Comparison of ENCODE assay signal across 17 cellular contexts in the genomic region with DNA sequence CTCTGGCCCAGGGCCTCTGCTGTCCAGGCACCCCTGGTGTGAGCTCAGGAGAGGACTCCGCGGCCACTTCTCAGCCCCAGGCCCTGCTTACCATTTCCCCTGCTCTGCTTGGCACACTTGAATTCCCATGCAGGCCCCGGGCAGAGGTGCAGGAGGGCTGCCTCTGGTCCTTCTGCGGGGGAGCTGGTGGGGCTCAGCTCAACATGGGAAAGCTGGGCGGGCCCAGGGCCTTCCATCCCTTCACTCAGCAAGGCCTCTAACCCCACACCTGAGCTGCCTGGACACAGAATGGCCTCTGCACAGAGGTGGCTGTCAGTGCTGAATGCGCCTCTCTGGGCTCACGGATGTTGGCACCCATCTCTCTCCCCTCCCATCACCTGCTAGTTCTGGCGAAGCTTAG. TPM values are rescaled to one million over a fixed set of nuclear protein-coding genes. Genes with fewer than 3 reads are reported as not detected.
DNase-seq lines count a peak whose midpoint lies in the region; ATAC-seq, FAIRE-seq and TF ChIP-seq lines count a peak whose summit lies in the region.
"Had no signal": no experiment of that assay in that cellular context is flagged by ENCODE, and none has a peak within 500 bp of the region (broad histone marks: within the 10 kb centered on the region; RNA-seq: fewer than 3 reads in every experiment).

No MANE protein-coding gene starts in this region.

- TF ChIP-seq RAD21 in HepG2 (CRISPR knock-in tag; IDR thresholded peaks at IDR 0.05) = no peak

- H3K36me3 ChIP-seq in endodermal cell (ENCODE audit: control insufficient read depth, insufficient read depth, low read length) (no peaks in the 10 kb centered on the region), neuronal stem cell (replicated peaks in 1 of 2; ENCODE audit: control insufficient read depth in 2 of 2, insufficient read depth in 2 of 2, low read length in 2 of 2) (peaks cover 0 to 14% of the 10 kb centered on the region in 2 donors), HepG2 (replicated peaks in 1 of 2; ENCODE audit: control insufficient read depth in 1 of 2, insufficient read depth in 2 of 2, low read length in 2 of 2) (no peaks in the 10 kb centered on the region)

- H3K9me3 ChIP-seq in endodermal cell (ENCODE audit: control insufficient read depth, low read length) = no peaks in the 10 kb centered on the region
- H3K9me3 ChIP-seq in neuronal stem cell (replicated peaks in 1 of 2; ENCODE audit: control insufficient read depth in 2 of 2, insufficient read depth in 1 of 2, low read depth in 1 of 2, low read length in 2 of 2) = peaks cover 0 to 2% of the 10 kb centered on the region in 2 donors
- no peaks in the 10 kb centered on the region for H3K9me3 ChIP-seq in HepG2 (ENCODE audit: low read length)
- H3K9me3 ChIP-seq: BLaER1 had no signal

- H3K23ac ChIP-seq in neuronal stem cell (ENCODE audit: low read depth, low read length, poor library complexity) = peak overlapping the region; percentile 31

- H4K8ac ChIP-seq in neuronal stem cell (ENCODE audit: low read depth, low read length) = peak overlapping the region; percentile 17

- H2BK12ac ChIP-seq in neuronal stem cell (ENCODE audit: low read length) = no peak overlapping the region

- H3K4me1 ChIP-seq in endodermal cell (ENCODE audit: control insufficient read depth, insufficient read depth, low read length) (no peaks in the 10 kb centered on the region), neuronal stem cell (ENCODE audit: control insufficient read depth in 2 of 2, insufficient read depth in 1 of 2, low read depth in 1 of 2, low read length in 2 of 2) (no peaks in the 10 kb centered on the region), HepG2 (ENCODE audit: insufficient read depth, low read length) (peaks cover 27% of the 10 kb centered on the region; the same call in 1 of the 2 replicates)

- peak overlapping the region; percentile 66 for H2BK5ac ChIP-seq in neuronal stem cell (ENCODE audit: low read length)

- TF ChIP-seq CTCF in natural killer cell (IDR thresholded peaks at IDR 0.05) (no peak), endodermal cell (conservative IDR thresholded peaks at IDR 0.05) (no peak), HepG2 (CRISPR knock-in tag; IDR thresholded peaks at IDR 0.05) (no peak)

- no peak overlapping the region for H3K4me3 Mint-ChIP-seq in natural killer cell treated with Interleukin-12 subunit alpha and Interleukin-12 subunit beta and Interleukin-15 and Interleukin-18, amount 100 ng/mL, for 72 hours
- H3K4me3 Mint-ChIP-seq in natural killer cell (no peak overlapping the region), endodermal cell (no peak overlapping the region)
- no peak overlapping the region for H3K4me3 Mint-ChIP-seq in stimulated activated naive B cell treated with anti-CD40 and anti-IgM and Interleukin-4, amounts not matched to agents 10 μg/mL and 1 μg/mL and 100 μg/mL, for 72 hours
- H3K4me3 Mint-ChIP-seq: CD14-positive monocyte; CD4-positive, alpha-beta memory T cell had no signal

- H3K4me3 ChIP-seq in endodermal cell (ENCODE audit: low read length) = no peak overlapping the region
- no peak overlapping the region for H3K4me3 ChIP-seq in neuronal stem cell (ENCODE audit: low read length in 2 of 2)
- no peak overlapping the region for H3K4me3 ChIP-seq in HepG2 (replicated peaks in 1 of 3; ENCODE audit: insufficient read depth in 1 of 3, low read depth in 2 of 3, low read length in 3 of 3)
- H3K4me3 ChIP-seq: BLaER1, GM23248 had no signal

- no peaks in the 10 kb centered on the region for H3K27me3 Mint-ChIP-seq in natural killer cell treated with Interleukin-12 subunit alpha and Interleukin-12 subunit beta and Interleukin-15 and Interleukin-18, amount 100 ng/mL, for 72 hours
- H3K27me3 Mint-ChIP-seq in natural killer cell (ENCODE audit: low read depth in 2 of 2) (no peaks in the 10 kb centered on the region), endodermal cell (ENCODE audit: insufficient read depth) (peaks cover 2% of the 10 kb centered on the region)
- H3K27me3 Mint-ChIP-seq in stimulated activated naive B cell treated with anti-CD40 and anti-IgM and Interleukin-4, amounts not matched to agents 10 μg/mL and 1 μg/mL and 100 μg/mL, for 72 hours = peaks cover 0 to 11% of the 10 kb centered on the region in 2 donors
- H3K27me3 Mint-ChIP-seq: CD4-positive, alpha-beta memory T cell had no signal

- H3K79me2 ChIP-seq in HepG2 (ENCODE audit: insufficient read depth, low read length) = no peaks in the 10 kb centered on the region

- no peak overlapping the region for H2BK120ac ChIP-seq in neuronal stem cell (ENCODE audit: low read depth, low read length)

- no peak overlapping the region for H2BK15ac ChIP-seq in neuronal stem cell (ENCODE audit: low read length)

- H3K18ac ChIP-seq in neuronal stem cell (ENCODE audit: low read length) = no peak overlapping the region

- CTCF ChIA-PET in HepG2 (lab: Yijun Ruan, JAX; ENCODE audit: low intra/inter-chr PET ratio, low total read pairs) = no interaction called here

- H3K36me3 Mint-ChIP-seq in natural killer cell treated with Interleukin-12 subunit alpha and Interleukin-12 subunit beta and Interleukin-15 and Interleukin-18, amount 100 ng/mL, for 72 hours = no peaks in the 10 kb centered on the region
- H3K36me3 Mint-ChIP-seq in natural killer cell (no peaks in the 10 kb centered on the region), endodermal cell (ENCODE audit: low read depth) (no peaks in the 10 kb centered on the region)
- peaks cover 0 to 7% of the 10 kb centered on the region in 2 donors for H3K36me3 Mint-ChIP-seq in stimulated activated naive B cell treated with anti-CD40 and anti-IgM and Interleukin-4, amounts not matched to agents 10 μg/mL and 1 μg/mL and 100 μg/mL, for 72 hours
- H3K36me3 Mint-ChIP-seq: CD14-positive monocyte had no signal

- no peaks in the 10 kb centered on the region for H3K79me1 ChIP-seq in neuronal stem cell (ENCODE audit: low read depth, low read length)

- H3K4me1 Mint-ChIP-seq in natural killer cell treated with Interleukin-12 subunit alpha and Interleukin-12 subunit beta and Interleukin-15 and Interleukin-18, amount 100 ng/mL, for 72 hours (ENCODE audit: low read depth in 2 of 2) = peaks cover 0 to 3% of the 10 kb centered on the region in 2 donors
- H3K4me1 Mint-ChIP-seq in natural killer cell (no peaks in the 10 kb centered on the region), endodermal cell (no peaks in the 10 kb centered on the region)
- no peaks in the 10 kb centered on the region for H3K4me1 Mint-ChIP-seq in stimulated activated naive B cell treated with anti-CD40 and anti-IgM and Interleukin-4, amounts not matched to agents 10 μg/mL and 1 μg/mL and 100 μg/mL, for 72 hours
- H3K4me1 Mint-ChIP-seq: CD14-positive monocyte; CD4-positive, alpha-beta memory T cell had no signal

- no peak for ATAC-seq in natural killer cell treated with Interleukin-12 subunit alpha and Interleukin-12 subunit beta and Interleukin-15 and Interleukin-18, amount 100 ng/mL, for 72 hours
- ATAC-seq in natural killer cell = no peak
- ATAC-seq in stimulated activated naive B cell treated with anti-CD40 and anti-IgM and Interleukin-4, amounts not matched to agents 10 μg/mL and 1 μg/mL and 100 μg/mL, for 72 hours (replicated peaks) = no peak
- ATAC-seq in HepG2 = no peak
- no peak for ATAC-seq in HG03108 (IDR thresholded peaks at IDR 0.05; ENCODE audit: unreplicated experiment)

- peak; percentile 34 for DNase-seq in natural killer cell treated with Interleukin-12 subunit alpha and Interleukin-12 subunit beta and Interleukin-15 and Interleukin-18, amount 100 ng/mL, for 72 hours (ENCODE audit: low spot score)
- no peak for DNase-seq in natural killer cell
- peak; percentile 38 for DNase-seq in endodermal cell
- DNase-seq in neuronal stem cell (ENCODE audit: low spot score) = no peak
- no peak for DNase-seq in stimulated activated naive B cell treated with anti-CD40 and anti-IgM and Interleukin-4, amounts not matched to agents 10 μg/mL and 1 μg/mL and 100 μg/mL, for 72 hours
- no peak for DNase-seq in HepG2 (ENCODE audit: low spot score)
- DNase-seq: 8988T; CD4-positive, alpha-beta memory T cell; DMS79 treated with DMSO at 0.1 percent for 48 hours; GF-D8; GM23248; HCEC 1CT; IMR-90 had no signal

- no peak overlapping the region for H3K14ac ChIP-seq in neuronal stem cell (ENCODE audit: low read length)

- no peak for TF ChIP-seq POLR2A in HepG2 (IDR thresholded peaks at IDR 0.05; ENCODE audit: insufficient read depth in 1 of 2, low read depth in 2 of 2, low read length in 2 of 2)

- no peaks in the 10 kb centered on the region for H4K20me1 ChIP-seq in HepG2 (ENCODE audit: insufficient read depth, low read length)
- H4K20me1 ChIP-seq: BLaER1 had no signal

- no peak overlapping the region for H3K27ac ChIP-seq in endodermal cell (ENCODE audit: low read depth, low read length)
- no peak overlapping the region for H3K27ac ChIP-seq in neuronal stem cell (replicated peaks; ENCODE audit: low read length)
- H3K27ac ChIP-seq in HepG2 (ENCODE audit: extremely low read length, insufficient read depth, low read length) = no peak overlapping the region
- H3K27ac ChIP-seq: BLaER1, GM23248, HL-60 had no signal

- POLR2A ChIA-PET in HepG2 (lab: Yijun Ruan, JAX) = no interaction called here

- H3K9ac ChIP-seq in endodermal cell (ENCODE audit: extremely low read depth, low read length, poor library complexity, severe bottlenecking) (no peak overlapping the region), neuronal stem cell (ENCODE audit: low read depth, low read length, poor library complexity) (peak overlapping the region; percentile 44), HepG2 (ENCODE audit: insufficient read depth, low read depth, low read length) (no peak overlapping the region)
- H3K9ac ChIP-seq: BLaER1, GM23248 had no signal

- H3K27me3 ChIP-seq in endodermal cell (ENCODE audit: control insufficient read depth, insufficient read depth, low read length, poor library complexity, severe bottlenecking) = no peaks in the 10 kb centered on the region
- H3K27me3 ChIP-seq in neuronal stem cell (ENCODE audit: control insufficient read depth in 3 of 3, insufficient read depth in 3 of 3, low read depth in 1 of 3, low read length in 3 of 3) = no peaks in the 10 kb centered on the region
- H3K27me3 ChIP-seq in HepG2 (ENCODE audit: control insufficient read depth in 1 of 2, insufficient read depth in 2 of 2, low read length in 2 of 2) = peaks cover 37 to 88% of the 10 kb centered on the region in 2 experiments
- H3K27me3 ChIP-seq: BLaER1 had no signal

- H4K91ac ChIP-seq in neuronal stem cell (ENCODE audit: low read depth, low read length, poor library complexity) = no peak overlapping the region

- H2AFZ ChIP-seq in neuronal stem cell (ENCODE audit: low read length) = no peak overlapping the region
- no peak overlapping the region for H2AFZ ChIP-seq in HepG2 (ENCODE audit: low read length)
- H2AFZ ChIP-seq: GM23248 had no signal

- H3K9me3 Mint-ChIP-seq in natural killer cell treated with Interleukin-12 subunit alpha and Interleukin-12 subunit beta and Interleukin-15 and Interleukin-18, amount 100 ng/mL, for 72 hours = no peaks in the 10 kb centered on the region
- no peaks in the 10 kb centered on the region for H3K9me3 Mint-ChIP-seq in natural killer cell
- H3K9me3 Mint-ChIP-seq in endodermal cell = no peaks in the 10 kb centered on the region
- H3K9me3 Mint-ChIP-seq in stimulated activated naive B cell treated with anti-CD40 and anti-IgM and Interleukin-4, amounts not matched to agents 10 μg/mL and 1 μg/mL and 100 μg/mL, for 72 hours = no peaks in the 10 kb centered on the region
- H3K9me3 Mint-ChIP-seq: CD14-positive monocyte; CD4-positive, alpha-beta memory T cell had no signal

- H3K4me2 ChIP-seq in neuronal stem cell (ENCODE audit: insufficient read depth, low read length, poor library complexity, severe bottlenecking) = no peak overlapping the region
- H3K4me2 ChIP-seq in HepG2 (ENCODE audit: low read depth, low read length) = no peak overlapping the region
- H3K4me2 ChIP-seq: BLaER1 had no signal

- H3K4ac ChIP-seq in neuronal stem cell (ENCODE audit: low read length) = no peak overlapping the region

- intact Hi-C loops in natural killer cell (cut with micrococcal nuclease) = no loop called here
- intact Hi-C loops in HepG2 (cut with micrococcal nuclease; ENCODE audit: unreplicated experiment) = no loop called here

- FAIRE-seq in HepG2 (lab: Jason Lieb, UNC) = no peak

- BruUV-seq in HepG2 (replicated peaks; lab: Mats Ljungman, UMichigan) = no TSS peak

- no peak overlapping the region for H3K27ac Mint-ChIP-seq in natural killer cell treated with Interleukin-12 subunit alpha and Interleukin-12 subunit beta and Interleukin-15 and Interleukin-18, amount 100 ng/mL, for 72 hours
- H3K27ac Mint-ChIP-seq in natural killer cell = no peak overlapping the region
- no peak overlapping the region for H3K27ac Mint-ChIP-seq in endodermal cell
- no peak overlapping the region for H3K27ac Mint-ChIP-seq in stimulated activated naive B cell treated with anti-CD40 and anti-IgM and Interleukin-4, amounts not matched to agents 10 μg/mL and 1 μg/mL and 100 μg/mL, for 72 hours
- H3K27ac Mint-ChIP-seq: CD4-positive, alpha-beta memory T cell had no signal

- in situ Hi-C loops in HepG2 (cut with HindIII; ENCODE audit: extremely low pct_ligation_motif_present, low pct_unique_long_range_greater_than_20kb) = no loop called here

- TF ChIP-seq EP300 in HepG2 (IDR thresholded peaks at IDR 0.05; ENCODE audit: low read depth in 2 of 2, low read length in 2 of 2) = no peak
- TF ChIP-seq EP300 in HepG2 (CRISPR knock-in tag; IDR thresholded peaks at IDR 0.05; ENCODE audit: borderline replicate concordance) = no peak

- WGBS in endodermal cell (ENCODE audit: insufficient coverage in 1 of 2, insufficient read length in 1 of 2), 2 experiments = 89 to 95% methylated on average over 5 to 8 of the region's 8 CpGs
- no CpG with 5 or more reads among the region's 8 CpGs for WGBS in neuronal stem cell (ENCODE audit: extremely low coverage in 2 of 2, insufficient read length in 2 of 2, insufficient replicate concordance in 1 of 2), 2 donors
- WGBS in HepG2 (ENCODE audit: low lambda C conversion rate) = no CpG with 5 or more reads among the region's 8 CpGs

- H2AK5ac ChIP-seq in neuronal stem cell (ENCODE audit: low read depth, low read length) = peak overlapping the region; percentile 63

RNA-seq across cellular contexts. Expression of a gene that starts 12.5 kb away (rescaled TPM):
- total RNA-seq in natural killer cell treated with Interleukin-12 subunit alpha and Interleukin-12 subunit beta and Interleukin-15 and Interleukin-18, amount 100 ng/mL, for 72 hours = 100 to 1,000 TPM; 256 to 334 TPM
- 100 to 1,000 TPM; 269 to 284 (median 273) TPM for total RNA-seq in natural killer cell
- total RNA-seq in endodermal cell = 100 to 1,000 TPM; 273 to 289 TPM
- polyA plus RNA-seq in endodermal cell (2013, experiment 1 of 2) = 236 TPM
- 216 TPM for polyA plus RNA-seq in endodermal cell (2013, experiment 2 of 2)
- polyA plus RNA-seq in neuronal stem cell (2013, experiment 1 of 2) = 350 TPM
- 344 TPM for polyA plus RNA-seq in neuronal stem cell (2013, experiment 2 of 2)
- 126 and 127 TPM in 2 replicates for total RNA-seq in HepG2 (2016; rRNA removed; fragmentation: Illumina TruSeq; extraction: Trizol)
- 107 and 119 TPM in 2 replicates for total RNA-seq in HepG2 (2016; cell fraction: cytosol; rRNA removed; fragmentation: Illumina TruSeq; extraction: Trizol; ENCODE audit: low read depth)
- 112 and 126 TPM in 2 replicates for total RNA-seq in HepG2 (2016; cell fraction: insoluble cytoplasmic fraction; rRNA removed; fragmentation: Illumina TruSeq; extraction: Trizol)
- 166 and 205 TPM in 2 replicates for total RNA-seq in HepG2 (2016; cell fraction: membrane; rRNA removed; fragmentation: Illumina TruSeq; extraction: Trizol)
- 68.5 and 74.4 TPM in 2 replicates for total RNA-seq in HepG2 (2016; cell fraction: nucleus; rRNA removed; fragmentation: Illumina TruSeq; extraction: Trizol)
- polyA plus RNA-seq in HepG2 (2011; rRNA removed) = 124 and 133 TPM in 2 replicates
- 158 and 199 TPM in 2 replicates for polyA plus RNA-seq in HepG2 (2011; cell fraction: cytosol; rRNA removed)
- 131 and 132 TPM in 2 replicates for polyA plus RNA-seq in HepG2 (2011; cell fraction: nucleus; rRNA removed)
- 112 and 128 TPM in 2 replicates for polyA plus RNA-seq in HepG2 (2012)
- 93.4 and 128 TPM in 2 replicates for polyA plus RNA-seq in HepG2 (2016; cell fraction: cytosol; fragmentation: Illumina TruSeq; extraction: Trizol; ENCODE audit: low read depth)
- polyA plus RNA-seq in HepG2 (2016; cell fraction: insoluble cytoplasmic fraction; fragmentation: Illumina TruSeq; extraction: Trizol; ENCODE audit: low read depth) = 156 and 204 TPM in 2 replicates
- 175 and 195 TPM in 2 replicates for polyA plus RNA-seq in HepG2 (2016; cell fraction: membrane; fragmentation: Illumina TruSeq; extraction: Trizol; ENCODE audit: low read depth)
- polyA plus RNA-seq in HepG2 (2016; cell fraction: nucleus; fragmentation: Illumina TruSeq; extraction: Trizol; ENCODE audit: insufficient read depth, low read depth) = 161 and 166 TPM in 2 replicates
- polyA minus RNA-seq in HepG2 (2011; rRNA and poly(A)+ RNA removed; ENCODE audit: low replicate concordance) = 166 and 194 TPM in 2 replicates
- polyA minus RNA-seq in HepG2 (2011; cell fraction: cytosol; rRNA and poly(A)+ RNA removed) = 58.7 and 73.6 TPM in 2 replicates
- polyA minus RNA-seq in HepG2 (2011; cell fraction: nucleus; rRNA and poly(A)+ RNA removed) = 82.8 and 98.0 TPM in 2 replicates

RNA-seq across cellular contexts. Expression of a gene that starts 29.1 kb away (rescaled TPM):
- 10 to 100 TPM; 29.1 to 51.1 TPM for total RNA-seq in natural killer cell treated with Interleukin-12 subunit alpha and Interleukin-12 subunit beta and Interleukin-15 and Interleukin-18, amount 100 ng/mL, for 72 hours
- 10 to 100 TPM; 14.6 to 19.2 (median 19.0) TPM for total RNA-seq in natural killer cell
- 10 to 100 TPM; 75.8 to 94.7 TPM for total RNA-seq in endodermal cell
- polyA plus RNA-seq in endodermal cell (2013, experiment 1 of 2) = 81.0 TPM
- polyA plus RNA-seq in endodermal cell (2013, experiment 2 of 2) = 77.4 TPM
- 58.4 TPM for polyA plus RNA-seq in neuronal stem cell (2013, experiment 1 of 2)
- polyA plus RNA-seq in neuronal stem cell (2013, experiment 2 of 2) = 57.0 TPM
- total RNA-seq in HepG2 (2016; rRNA removed; fragmentation: Illumina TruSeq; extraction: Trizol) = 73.8 and 82.0 TPM in 2 replicates
- 44.2 and 54.8 TPM in 2 replicates for total RNA-seq in HepG2 (2016; cell fraction: cytosol; rRNA removed; fragmentation: Illumina TruSeq; extraction: Trizol; ENCODE audit: low read depth)
- 75.0 and 87.4 TPM in 2 replicates for total RNA-seq in HepG2 (2016; cell fraction: insoluble cytoplasmic fraction; rRNA removed; fragmentation: Illumina TruSeq; extraction: Trizol)
- 72.9 and 79.9 TPM in 2 replicates for total RNA-seq in HepG2 (2016; cell fraction: membrane; rRNA removed; fragmentation: Illumina TruSeq; extraction: Trizol)
- total RNA-seq in HepG2 (2016; cell fraction: nucleus; rRNA removed; fragmentation: Illumina TruSeq; extraction: Trizol) = 36.0 and 44.8 TPM in 2 replicates
- 102 and 117 TPM in 2 replicates for polyA plus RNA-seq in HepG2 (2011; rRNA removed)
- polyA plus RNA-seq in HepG2 (2011; cell fraction: cytosol; rRNA removed) = 92.8 and 162 TPM in 2 replicates
- polyA plus RNA-seq in HepG2 (2011; cell fraction: nucleus; rRNA removed) = 91.6 and 93.8 TPM in 2 replicates
- 64.9 and 71.4 TPM in 2 replicates for polyA plus RNA-seq in HepG2 (2012)
- polyA plus RNA-seq in HepG2 (2016; cell fraction: cytosol; fragmentation: Illumina TruSeq; extraction: Trizol; ENCODE audit: low read depth) = 65.1 and 77.0 TPM in 2 replicates
- polyA plus RNA-seq in HepG2 (2016; cell fraction: insoluble cytoplasmic fraction; fragmentation: Illumina TruSeq; extraction: Trizol; ENCODE audit: low read depth) = 81.7 and 86.2 TPM in 2 replicates
- 77.8 and 83.0 TPM in 2 replicates for polyA plus RNA-seq in HepG2 (2016; cell fraction: membrane; fragmentation: Illumina TruSeq; extraction: Trizol; ENCODE audit: low read depth)
- 91.3 and 94.3 TPM in 2 replicates for polyA plus RNA-seq in HepG2 (2016; cell fraction: nucleus; fragmentation: Illumina TruSeq; extraction: Trizol; ENCODE audit: insufficient read depth, low read depth)
- polyA minus RNA-seq in HepG2 (2011; rRNA and poly(A)+ RNA removed; ENCODE audit: low replicate concordance) = 56.0 and 57.4 TPM in 2 replicates
- 29.4 and 32.4 TPM in 2 replicates for polyA minus RNA-seq in HepG2 (2011; cell fraction: cytosol; rRNA and poly(A)+ RNA removed)
- 20.0 and 23.1 TPM in 2 replicates for polyA minus RNA-seq in HepG2 (2011; cell fraction: nucleus; rRNA and poly(A)+ RNA removed)

RNA-seq across cellular contexts. Expression of a gene that starts 44.2 kb away (rescaled TPM):
- total RNA-seq in natural killer cell treated with Interleukin-12 subunit alpha and Interleukin-12 subunit beta and Interleukin-15 and Interleukin-18, amount 100 ng/mL, for 72 hours = 1 to 10 TPM in 1 of 2 donors, under 1 TPM in 1; 0.88 to 3.5 TPM
- 1 to 10 TPM in 1 of 3 donors, under 1 TPM in 2; 0.19 to 1.4 (median 0.77) TPM for total RNA-seq in natural killer cell
- 1 to 10 TPM in 1 of 2 donors, under 1 TPM in 1; 0.35 to 1.3 TPM for total RNA-seq in endodermal cell
- polyA plus RNA-seq in endodermal cell (2013, experiment 1 of 2) = 0.53 TPM
- polyA plus RNA-seq in endodermal cell (2013, experiment 2 of 2) = 0.83 TPM
- polyA plus RNA-seq in neuronal stem cell (2013, experiment 1 of 2) = 0.26 TPM
- 0.30 TPM for polyA plus RNA-seq in neuronal stem cell (2013, experiment 2 of 2)
- 0.11 and 0.44 TPM in 2 replicates for total RNA-seq in HepG2 (2016; rRNA removed; fragmentation: Illumina TruSeq; extraction: Trizol)
- 0.18 and 0.30 TPM in 2 replicates for total RNA-seq in HepG2 (2016; cell fraction: cytosol; rRNA removed; fragmentation: Illumina TruSeq; extraction: Trizol; ENCODE audit: low read depth)
- total RNA-seq in HepG2 (2016; cell fraction: insoluble cytoplasmic fraction; rRNA removed; fragmentation: Illumina TruSeq; extraction: Trizol) = 0.45 TPM in 1 of 2 replicates, not detected in the other
- 0.09 and 0.24 TPM in 2 replicates for total RNA-seq in HepG2 (2016; cell fraction: membrane; rRNA removed; fragmentation: Illumina TruSeq; extraction: Trizol)
- total RNA-seq in HepG2 (2016; cell fraction: nucleus; rRNA removed; fragmentation: Illumina TruSeq; extraction: Trizol) = 0.65 and 0.85 TPM in 2 replicates
- 0.50 and 1.2 TPM in 2 replicates for polyA plus RNA-seq in HepG2 (2011; rRNA removed)
- polyA plus RNA-seq in HepG2 (2011; cell fraction: cytosol; rRNA removed) = 0.12 and 0.42 TPM in 2 replicates
- 11.0 and 14.4 TPM in 2 replicates for polyA plus RNA-seq in HepG2 (2011; cell fraction: nucleus; rRNA removed)
- polyA plus RNA-seq in HepG2 (2012) = 0.50 and 0.95 TPM in 2 replicates
- polyA plus RNA-seq in HepG2 (2016; cell fraction: cytosol; fragmentation: Illumina TruSeq; extraction: Trizol; ENCODE audit: low read depth) = 0.25 and 0.43 TPM in 2 replicates
- polyA plus RNA-seq in HepG2 (2016; cell fraction: insoluble cytoplasmic fraction; fragmentation: Illumina TruSeq; extraction: Trizol; ENCODE audit: low read depth) = not detected in 2 replicates
- 0.29 and 0.42 TPM in 2 replicates for polyA plus RNA-seq in HepG2 (2016; cell fraction: membrane; fragmentation: Illumina TruSeq; extraction: Trizol; ENCODE audit: low read depth)
- polyA plus RNA-seq in HepG2 (2016; cell fraction: nucleus; fragmentation: Illumina TruSeq; extraction: Trizol; ENCODE audit: insufficient read depth, low read depth) = 1.3 and 2.4 TPM in 2 replicates
- polyA minus RNA-seq in HepG2 (2011; rRNA and poly(A)+ RNA removed; ENCODE audit: low replicate concordance) = 0.52 and 1.6 TPM in 2 replicates
- not detected in 2 replicates for polyA minus RNA-seq in HepG2 (2011; cell fraction: cytosol; rRNA and poly(A)+ RNA removed)
- 1.4 and 2.4 TPM in 2 replicates for polyA minus RNA-seq in HepG2 (2011; cell fraction: nucleus; rRNA and poly(A)+ RNA removed)
- total RNA-seq: GM23248 had no signal
- polyA plus RNA-seq: CD14-positive monocyte; CD4-positive, alpha-beta memory T cell had no signal

RNA-seq across cellular contexts. Expression of a gene that starts 57.1 kb away (rescaled TPM):
- total RNA-seq in natural killer cell treated with Interleukin-12 subunit alpha and Interleukin-12 subunit beta and Interleukin-15 and Interleukin-18, amount 100 ng/mL, for 72 hours = 10 to 100 TPM; 27.5 to 51.8 TPM
- total RNA-seq in natural killer cell = 10 to 100 TPM; 43.6 to 45.7 (median 45.7) TPM
- 10 to 100 TPM; 24.5 to 29.6 TPM for total RNA-seq in endodermal cell
- 25.0 TPM for polyA plus RNA-seq in endodermal cell (2013, experiment 1 of 2)
- polyA plus RNA-seq in endodermal cell (2013, experiment 2 of 2) = 18.9 TPM
- polyA plus RNA-seq in neuronal stem cell (2013, experiment 1 of 2) = 10.6 TPM
- polyA plus RNA-seq in neuronal stem cell (2013, experiment 2 of 2) = 9.7 TPM
- 10.3 and 19.5 TPM in 2 replicates for total RNA-seq in HepG2 (2016; rRNA removed; fragmentation: Illumina TruSeq; extraction: Trizol)
- total RNA-seq in HepG2 (2016; cell fraction: cytosol; rRNA removed; fragmentation: Illumina TruSeq; extraction: Trizol; ENCODE audit: low read depth) = 6.9 and 8.8 TPM in 2 replicates
- 8.9 and 20.8 TPM in 2 replicates for total RNA-seq in HepG2 (2016; cell fraction: insoluble cytoplasmic fraction; rRNA removed; fragmentation: Illumina TruSeq; extraction: Trizol)
- total RNA-seq in HepG2 (2016; cell fraction: membrane; rRNA removed; fragmentation: Illumina TruSeq; extraction: Trizol) = 6.0 TPM in 2 replicates
- total RNA-seq in HepG2 (2016; cell fraction: nucleus; rRNA removed; fragmentation: Illumina TruSeq; extraction: Trizol) = 24.2 and 28.6 TPM in 2 replicates
- 13.8 and 17.2 TPM in 2 replicates for polyA plus RNA-seq in HepG2 (2011; rRNA removed)
- polyA plus RNA-seq in HepG2 (2011; cell fraction: cytosol; rRNA removed) = 6.1 and 10.8 TPM in 2 replicates
- 151 and 202 TPM in 2 replicates for polyA plus RNA-seq in HepG2 (2011; cell fraction: nucleus; rRNA removed)
- 6.8 and 6.9 TPM in 2 replicates for polyA plus RNA-seq in HepG2 (2012)
- polyA plus RNA-seq in HepG2 (2016; cell fraction: cytosol; fragmentation: Illumina TruSeq; extraction: Trizol; ENCODE audit: low read depth) = 3.5 and 3.6 TPM in 2 replicates
- 8.4 and 9.9 TPM in 2 replicates for polyA plus RNA-seq in HepG2 (2016; cell fraction: insoluble cytoplasmic fraction; fragmentation: Illumina TruSeq; extraction: Trizol; ENCODE audit: low read depth)
- polyA plus RNA-seq in HepG2 (2016; cell fraction: membrane; fragmentation: Illumina TruSeq; extraction: Trizol; ENCODE audit: low read depth) = 4.8 and 5.0 TPM in 2 replicates
- polyA plus RNA-seq in HepG2 (2016; cell fraction: nucleus; fragmentation: Illumina TruSeq; extraction: Trizol; ENCODE audit: insufficient read depth, low read depth) = 55.1 and 57.6 TPM in 2 replicates
- 14.4 and 15.9 TPM in 2 replicates for polyA minus RNA-seq in HepG2 (2011; rRNA and poly(A)+ RNA removed; ENCODE audit: low replicate concordance)
- polyA minus RNA-seq in HepG2 (2011; cell fraction: cytosol; rRNA and poly(A)+ RNA removed) = 6.6 and 9.1 TPM in 2 replicates
- 18.3 and 20.5 TPM in 2 replicates for polyA minus RNA-seq in HepG2 (2011; cell fraction: nucleus; rRNA and poly(A)+ RNA removed)

Comparison
In these comparisons a context has a peak if more than half of its experiments do, and no peak if none do; other contexts are left out.
1. DNase-seq: peak in natural killer cell treated with Interleukin-12 subunit alpha and Interleukin-12 subunit beta and Interleukin-15 and Interleukin-18, amount 100 ng/mL, for 72 hours (single experiment) and endodermal cell (single experiment); none in natural killer cell (single experiment), neuronal stem cell (single experiment), stimulated activated naive B cell treated with anti-CD40 and anti-IgM and Interleukin-4, amounts not matched to agents 10 μg/mL and 1 μg/mL and 100 μg/mL, for 72 hours (single experiment) and HepG2 (single experiment).